ENCODE assay signal across 18 cellular contexts in genomic region chrX:15405846-15406245, GRCh38. TPM values are rescaled to one million over a fixed set of nuclear protein-coding genes. Genes with fewer than 3 reads are reported as not detected.
DNase-seq lines count a peak whose midpoint lies in the region; ATAC-seq and TF ChIP-seq lines count a peak whose summit lies in the region.
"Had no signal": no experiment of that assay in that cellular context is flagged by ENCODE, and none has a peak within 500 bp of the region (broad histone marks: within the 10 kb centered on the region; RNA-seq: fewer than 3 reads in every experiment).

No MANE protein-coding gene starts in this region.

- H3K9me3 ChIP-seq in SK-N-SH = no peaks in the 10 kb centered on the region
- no peaks in the 10 kb centered on the region for H3K9me3 ChIP-seq in upper lobe of right lung
- H3K9me3 ChIP-seq: BLaER1 treated with 17β-estradiol and CSF1 and Interleukin-3, amounts not matched to agents 10 nM and 100 nM had no signal

- no peak overlapping the region for H2BK120ac ChIP-seq in mesendoderm (ENCODE audit: low read depth, low read length)

- no peak overlapping the region for H3K4me3 ChIP-seq in SK-N-SH (ENCODE audit: low read depth in 2 of 2, low read length in 1 of 2)
- H3K4me3 ChIP-seq in fibroblast of villous mesenchyme (ENCODE audit: low read depth, low read length) = no peak overlapping the region
- H3K4me3 ChIP-seq in upper lobe of right lung = no peak overlapping the region
- H3K4me3 ChIP-seq in mesendoderm (ENCODE audit: low read length) = no peak overlapping the region
- H3K4me3 ChIP-seq: BLaER1 treated with 17β-estradiol and CSF1 and Interleukin-3, amounts not matched to agents 10 nM and 100 nM; PC-9 had no signal

- H2BK15ac ChIP-seq in mesendoderm (replicated peaks; ENCODE audit: low read depth) = no peak overlapping the region

- no peak for TF ChIP-seq EP300 in SK-N-SH (IDR thresholded peaks at IDR 0.05; ENCODE audit: borderline replicate concordance in 1 of 2, low read depth in 1 of 2, low read length in 1 of 2)

- no peak overlapping the region for H2BK5ac ChIP-seq in mesendoderm (ENCODE audit: low read length)

- no peak overlapping the region for H3K56ac ChIP-seq in mesendoderm (ENCODE audit: low read length)

- H3K9ac ChIP-seq in SK-N-SH (no peak overlapping the region), mesendoderm (ENCODE audit: low read length) (no peak overlapping the region)
- H3K9ac ChIP-seq: BLaER1 treated with 17β-estradiol and CSF1 and Interleukin-3, amounts not matched to agents 10 nM and 100 nM had no signal

- ATAC-seq in upper lobe of right lung = peak; percentile 19
- no peak for ATAC-seq in HG03354 (IDR thresholded peaks at IDR 0.05; ENCODE audit: poor library complexity, severe bottlenecking, unreplicated experiment)
- ATAC-seq in esophagus mucosa = no peak

- H3K4ac ChIP-seq in mesendoderm (ENCODE audit: low read depth, low read length) = no peak overlapping the region

- TF ChIP-seq CTCF in SK-N-SH (IDR thresholded peaks at IDR 0.05) (no peak), fibroblast of villous mesenchyme (IDR thresholded peaks at IDR 0.05; ENCODE audit: insufficient read depth, low read depth, low read length) (no peak), upper lobe of right lung (IDR thresholded peaks at IDR 0.05) (no peak)

- CTCF ChIA-PET in SK-N-SH (lab: Yijun Ruan, JAX) = interaction anchor here (1.0 to 1.5 kb wide), 4 partner anchors 23 to 63 kb away, joined by 3 to 5 read pairs (median 4); no protein-coding TSS in a partner anchor

- H2AK5ac ChIP-seq in mesendoderm (ENCODE audit: low read length) = no peak overlapping the region

- POLR2A ChIA-PET in SK-N-SH (lab: Yijun Ruan, JAX) = interaction anchor here (0.9 to 1.4 kb wide), 2 partner anchors 13 to 57 kb away, joined by 3 to 7 read pairs; no protein-coding TSS in a partner anchor

- H4K8ac ChIP-seq in mesendoderm (ENCODE audit: low read depth, low read length) = no peak overlapping the region

- H3K4me2 ChIP-seq in SK-N-SH (no peak overlapping the region), mesendoderm (ENCODE audit: low read length) (no peak overlapping the region)
- H3K4me2 ChIP-seq: BLaER1 treated with 17β-estradiol and CSF1 and Interleukin-3, amounts not matched to agents 10 nM and 100 nM; PC-9 had no signal

- H4K5ac ChIP-seq in mesendoderm (ENCODE audit: low read length) = no peak overlapping the region

- WGBS in SK-N-SH (ENCODE audit: low lambda C conversion rate) = 49% methylated on average over 3 of the region's 3 CpGs
- no CpG with 5 or more reads among the region's 3 CpGs for WGBS in mesendoderm (ENCODE audit: extremely low coverage, insufficient coverage, low lambda C conversion rate)

- peak overlapping the region in 1 of 2 experiments; percentile 94; a peak in 2 of 4 replicates for H3K27ac ChIP-seq in SK-N-SH (ENCODE audit: low read depth in 2 of 2, low read length in 1 of 2)
- H3K27ac ChIP-seq in upper lobe of right lung = no peak overlapping the region
- no peak overlapping the region for H3K27ac ChIP-seq in mesendoderm (ENCODE audit: low read depth, low read length)
- H3K27ac ChIP-seq: BLaER1 treated with 17β-estradiol and CSF1 and Interleukin-3, amounts not matched to agents 10 nM and 100 nM; HL-60; PC-9 had no signal

- TF ChIP-seq RAD21 in SK-N-SH (IDR thresholded peaks at IDR 0.05; ENCODE audit: low read length) = no peak

- no peaks in the 10 kb centered on the region for H3K79me1 ChIP-seq in mesendoderm (ENCODE audit: low read length)

- no peak overlapping the region for H3K18ac ChIP-seq in mesendoderm (ENCODE audit: low read length)

- H3K27me3 ChIP-seq in SK-N-SH (ENCODE audit: insufficient read depth) = no peaks in the 10 kb centered on the region
- H3K27me3 ChIP-seq in upper lobe of right lung = no peaks in the 10 kb centered on the region
- no peaks in the 10 kb centered on the region for H3K27me3 ChIP-seq in mesendoderm (ENCODE audit: insufficient read depth, low read length, poor library complexity)

- H4K20me1 ChIP-seq in SK-N-SH (ENCODE audit: insufficient read depth) = no peaks in the 10 kb centered on the region

- H3K36me3 ChIP-seq in SK-N-SH (replicated peaks in 1 of 2; ENCODE audit: control insufficient read depth in 1 of 2, insufficient read depth in 2 of 2, low read length in 1 of 2) = no peaks in the 10 kb centered on the region
- H3K36me3 ChIP-seq in upper lobe of right lung = no peaks in the 10 kb centered on the region
- H3K36me3 ChIP-seq in mesendoderm (ENCODE audit: control insufficient read depth, insufficient read depth, low read length) = no peaks in the 10 kb centered on the region
- H3K36me3 ChIP-seq: BLaER1 treated with 17β-estradiol and CSF1 and Interleukin-3, amounts not matched to agents 10 nM and 100 nM had no signal

- H3K9me2 ChIP-seq in SK-N-SH = no peaks in the 10 kb centered on the region

- no peaks in the 10 kb centered on the region for H3F3A ChIP-seq in SK-N-SH (replicated peaks; ENCODE audit: insufficient read depth)

- H3K23ac ChIP-seq in mesendoderm (ENCODE audit: low read length) = no peak overlapping the region

- intact Hi-C loops in upper lobe of right lung (cut with DNase I) = no loop called here

- H2AFZ ChIP-seq in SK-N-SH (ENCODE audit: low read depth) = no peak overlapping the region
- H2AFZ ChIP-seq: PC-9 had no signal

- H3K4me1 ChIP-seq in SK-N-SH (ENCODE audit: control insufficient read depth in 1 of 2, insufficient read depth in 2 of 2, low read depth in 1 of 2, low read length in 1 of 2) (peaks cover 0 to 32% of the 10 kb centered on the region in 2 experiments; a peak in 3 of 4 replicates), upper lobe of right lung (no peaks in the 10 kb centered on the region), mesendoderm (ENCODE audit: control insufficient read depth, low read depth, low read length) (no peaks in the 10 kb centered on the region)

- H3K79me2 ChIP-seq in SK-N-SH (ENCODE audit: insufficient read depth) (no peaks in the 10 kb centered on the region), mesendoderm (ENCODE audit: control insufficient read depth, insufficient read depth, low read length) (no peaks in the 10 kb centered on the region)

- DNase-seq in NCI-H2171 treated with DMSO at 0.1 percent for 48 hours (lab: John Stamatoyannopoulos, UW) (peak; percentile 3), NCI-H2171 (lab: John Stamatoyannopoulos, UW) (no peak), SK-N-SH (no peak), fibroblast of villous mesenchyme (ENCODE audit: low read depth) (peak; percentile 37), upper lobe of right lung (no peak), mesendoderm (no peak)
- DNase-seq: 8988T, HCEC 1CT, NCI-H1105 treated with DMSO at 0.1 percent for 48 hours, NCI-H187 treated with DMSO at 0.1 percent for 48 hours, NCI-H446 treated with DMSO at 0.1 percent for 48 hours, NCI-H82, PC-9 had no signal

TF ChIP-seq in SK-N-SH, 30 proteins besides CTCF, POLR2A, EP300 and RAD21:
- TF ChIP-seq GATA2 (CRISPR knock-in tag; IDR thresholded peaks at IDR 0.05) (peak; percentile 42), IRF3 (IDR thresholded peaks at IDR 0.05; ENCODE audit: low read depth, low read length) (no peak)

RNA-seq across cellular contexts. Expression of gene VEGFD, which starts 21.6 kb away (rescaled TPM):
- 5.3 and 6.3 TPM in 2 replicates for polyA plus RNA-seq in SK-N-SH (2012; rRNA removed)
- 6.8 and 7.3 TPM in 2 replicates for polyA plus RNA-seq in SK-N-SH (2012; cell fraction: cytosol; rRNA removed)
- polyA plus RNA-seq in SK-N-SH (2012; cell fraction: nucleus; rRNA removed) = 1.6 and 3.2 TPM in 2 replicates
- total RNA-seq in fibroblast of villous mesenchyme (under 0.01 TPM in 1 of 2 replicates, not detected in the other), upper lobe of right lung (80.1 TPM), esophagus mucosa (0.20 TPM)
- not detected for polyA plus RNA-seq in mesendoderm (2013, experiment 1 of 2)
- polyA plus RNA-seq in mesendoderm (2013, experiment 2 of 2) = 0.03 TPM
- total RNA-seq: LHCN-M2 had no signal

Comparison
In these comparisons a context has a peak if more than half of its experiments do, and no peak if none do; other contexts are left out.
1. DNase-seq: peak in NCI-H2171 treated with DMSO at 0.1 percent for 48 hours (single experiment) and fibroblast of villous mesenchyme (single experiment); none in NCI-H2171 (single experiment), SK-N-SH (single experiment), upper lobe of right lung (single experiment) and mesendoderm (single experiment).
2. RNA of gene VEGFD, which starts 21.6 kb away (total RNA-seq): 80.1 TPM in upper lobe of right lung (single experiment); 0.20 TPM in esophagus mucosa (single experiment) and under 0.01 TPM in fibroblast of villous mesenchyme; every median in the first group is over 10 times any median in the second.